Comparison of ENCODE assay signal across 17 cellular contexts in the genomic region with DNA sequence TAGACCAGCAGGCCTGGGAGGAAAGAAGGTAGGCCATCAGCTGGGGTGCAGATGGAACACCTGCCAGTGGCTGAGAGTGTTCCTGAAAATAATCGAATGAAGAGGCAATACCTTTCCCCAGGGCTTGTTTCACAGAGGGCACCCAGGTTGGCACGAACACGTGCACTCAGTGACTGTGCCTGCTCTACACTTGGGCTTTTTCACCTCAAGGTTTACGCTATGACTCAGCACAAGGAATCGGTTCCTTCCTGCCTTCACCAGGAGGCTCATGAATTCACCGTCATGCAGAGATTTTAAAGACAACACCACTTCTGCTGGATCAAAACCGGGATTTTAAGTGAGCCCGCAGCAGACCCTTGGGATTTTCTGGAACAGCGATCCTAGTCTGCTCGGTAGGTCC.
DNase-seq lines count a peak whose midpoint lies in the region; ATAC-seq, FAIRE-seq and TF ChIP-seq lines count a peak whose summit lies in the region.
"Had no signal": no experiment of that assay in that cellular context is flagged by ENCODE, and none has a peak within 500 bp of the region (broad histone marks: within the 10 kb centered on the region; RNA-seq: fewer than 3 reads in every experiment).

No MANE protein-coding gene starts in this region.

- no peak overlapping the region for H2BK120ac ChIP-seq in H1 (replicated peaks; ENCODE audit: low read depth, low read length)

- H2AFZ ChIP-seq in OCI-LY3 (ENCODE audit: low read depth, low read length), result peak overlapping the region; percentile 73
- H2AFZ ChIP-seq in H1 (ENCODE audit: low read length), result no peak overlapping the region

- TF ChIP-seq RAD21 in H1 (IDR thresholded peaks at IDR 0.05 in 1 of 2, conservative IDR thresholded peaks at IDR 0.05 in 1 of 2; ENCODE audit: low read depth in 2 of 2, low read length in 2 of 2), result no peak

- H3K18ac ChIP-seq in H1 (ENCODE audit: extremely low read depth, low read length), result no peak overlapping the region; the same call in 1 of the 2 replicates

- no peak for TF ChIP-seq EP300 in H1 (IDR thresholded peaks at IDR 0.05; ENCODE audit: borderline replicate concordance in 1 of 2, low read depth in 2 of 2, low read length in 2 of 2)

- WGBS in H1 (ENCODE audit: extremely low coverage in 1 of 2, insufficient coverage in 1 of 2, insufficient read length in 1 of 2, insufficient replicate concordance in 2 of 2, low coverage in 1 of 2, low lambda C conversion rate in 2 of 2, missing lambda C conversion rate in 1 of 2), 2 experiments, result 82% methylated on average over 10 of the region's 10 CpGs; no CpG with 5 or more reads in 1 of the 2 experiments

- no peak overlapping the region for H4K91ac ChIP-seq in H1 (replicated peaks; ENCODE audit: insufficient read length, low read length)

- H2BK20ac ChIP-seq in H1 (ENCODE audit: low read length), result no peak overlapping the region

- peak overlapping the region; percentile 13; the same call in 1 of the 2 replicates for H2BK5ac ChIP-seq in H1 (ENCODE audit: low read depth, low read length)

- FAIRE-seq in H1 (lab: Jason Lieb, UNC), result no peak
- FAIRE-seq: islet of Langerhans had no signal

- TF ChIP-seq CTCF in OCI-LY3 (IDR thresholded peaks at IDR 0.05; ENCODE audit: low read depth, low read length) (no peak), H1 (IDR thresholded peaks at IDR 0.05; ENCODE audit: control extremely low read depth in 1 of 3, insufficient read depth in 1 of 3, low read depth in 1 of 3, low read length in 3 of 3) (no peak)

- no peak overlapping the region for H3K4ac ChIP-seq in H1 (replicated peaks; ENCODE audit: insufficient read length, low read depth, low read length)

- no peaks in the 10 kb centered on the region for H3K23me2 ChIP-seq in H1 (ENCODE audit: low read depth, low read length)

- 0 out of 2 replicates have a peak overlapping the region, but pooled peaks have one; percentile 5 for H2BK12ac ChIP-seq in H1 (ENCODE audit: low read depth, low read length)

- no peak overlapping the region for H3K14ac ChIP-seq in H1 (ENCODE audit: insufficient read length)

- H3K56ac ChIP-seq in H1 (replicated peaks; ENCODE audit: insufficient read length, low read depth, low read length), result no peak overlapping the region

- H3K4me2 ChIP-seq in OCI-LY3 (ENCODE audit: low read length) (peak overlapping the region; percentile 88), H1 (ENCODE audit: insufficient read depth in 1 of 2, low read depth in 2 of 2, low read length in 2 of 2) (no peak overlapping the region)

- POLR2A ChIA-PET in H1 (lab: Charles Lee; ENCODE audit: partially characterized antibody), result no interaction called here

- ATAC-seq in GM18511 (IDR thresholded peaks at IDR 0.05; ENCODE audit: unreplicated experiment), result no peak
- ATAC-seq in GM18867 (IDR thresholded peaks at IDR 0.05; ENCODE audit: unreplicated experiment), result no peak
- ATAC-seq: HCT116, sciatic nerve had no signal

- 0 out of 2 replicates have a peak overlapping the region, but pooled peaks have one; percentile 3 for H3K27ac ChIP-seq in OCI-LY3 (ENCODE audit: low read length)
- H3K27ac ChIP-seq in H1 (ENCODE audit: low read depth, low read length), result no peak overlapping the region
- H3K27ac ChIP-seq: SJSA1, WERI-Rb-1 had no signal

- 0 out of 2 replicates have a peak overlapping the region, but pooled peaks have one; percentile 88 for H2BK15ac ChIP-seq in H1 (ENCODE audit: low read length)

- no peaks in the 10 kb centered on the region for H3K79me2 ChIP-seq in OCI-LY3 (ENCODE audit: low read length)
- no peaks in the 10 kb centered on the region for H3K79me2 ChIP-seq in H1 (ENCODE audit: control insufficient read depth in 1 of 2, insufficient read depth in 2 of 2, low read length in 2 of 2)

- peaks cover 10% of the 10 kb centered on the region for H3K27me3 ChIP-seq in OCI-LY3 (ENCODE audit: low read depth, low read length)
- H3K27me3 ChIP-seq in H1 (replicated peaks in 1 of 4; ENCODE audit: control insufficient read depth in 3 of 4, extremely low read depth in 1 of 4, insufficient read depth in 3 of 4, low read length in 3 of 4), result no peaks in the 10 kb centered on the region
- H3K27me3 ChIP-seq: SJSA1 had no signal

- H4K5ac ChIP-seq in H1 (ENCODE audit: insufficient read length, low read depth, low read length), result no peak overlapping the region

- TF ChIP-seq POLR2A in H1 (IDR thresholded peaks at IDR 0.05; ENCODE audit: control extremely low read depth in 1 of 2, low read depth in 2 of 2, low read length in 2 of 2), result no peak

- H3K9ac ChIP-seq in OCI-LY3 (ENCODE audit: low read length) (peak overlapping the region; percentile 31; the same call in 1 of the 2 replicates), H1 (replicated peaks in 1 of 4; ENCODE audit: extremely low read depth in 1 of 4, low read depth in 3 of 4, low read length in 3 of 4) (no peak overlapping the region)

- peak; percentile 59 for DNase-seq in activated CD4-positive, alpha-beta T cell treated with anti-CD3 and anti-CD28 coated beads for 48 hours
- no peak for DNase-seq in activated CD4-positive, alpha-beta T cell treated with anti-CD3 and anti-CD28 coated beads, Interleukin-2, amount 50 U/mL, for 1 hour
- DNase-seq in H1 (ENCODE audit: low read depth in 1 of 2, low spot score in 2 of 2) (no peak), hepatic stellate cell (ENCODE audit: low spot score) (no peak)
- DNase-seq in stimulated activated CD8-positive, alpha-beta memory T cell treated with anti-CD3 and anti-CD28 coated beads, Interleukin-4, amount 100 ng/mL, for 48 hours, result peak; percentile 47
- DNase-seq: ACHN; activated naive CD4-positive, alpha-beta T cell treated with anti-CD3 and anti-CD28 coated beads, Interleukin-2, amount 10 ng/mL, durations not matched to agents 7 days and 5 days; natural killer cell; NCI-H1694 treated with DMSO at 0.1 percent for 48 hours; WERI-Rb-1 had no signal

- H2AK5ac ChIP-seq in H1 (ENCODE audit: low read depth, low read length), result no peak overlapping the region

- H3K4me3 ChIP-seq in OCI-LY3 (ENCODE audit: low read length), result peak overlapping the region; percentile 66
- H3K4me3 ChIP-seq in H1 (ENCODE audit: extremely low read depth in 1 of 4, insufficient read depth in 2 of 4, low read depth in 3 of 4, low read length in 4 of 4), result no peak overlapping the region
- H3K4me3 ChIP-seq: SJSA1 had no signal

- H4K20me1 ChIP-seq in OCI-LY3 (ENCODE audit: insufficient read depth, low read length) (no peaks in the 10 kb centered on the region), H1 (replicated peaks in 1 of 2; ENCODE audit: control insufficient read depth in 1 of 2, insufficient read depth in 2 of 2, low read length in 2 of 2) (no peaks in the 10 kb centered on the region)

- H3K23ac ChIP-seq in H1 (ENCODE audit: insufficient read length), result no peak overlapping the region

- no peak overlapping the region; the same call in 1 of the 2 replicates for H4K8ac ChIP-seq in H1 (ENCODE audit: extremely low read depth, insufficient read depth, low read length)

- H3K4me1 ChIP-seq in OCI-LY3 (ENCODE audit: low read length) (peaks cover 49% of the 10 kb centered on the region), H1 (replicated peaks in 1 of 4; ENCODE audit: control insufficient read depth in 3 of 4, insufficient read depth in 4 of 4, low read length in 3 of 4) (peaks cover 3 to 17% (median 8%) of the 10 kb centered on the region in 4 experiments; a peak in 6 of 7 replicates)

- H3K79me1 ChIP-seq in H1 (ENCODE audit: low read depth, low read length), result no peaks in the 10 kb centered on the region

- CTCF ChIA-PET in H1 (lab: Charles Lee; ENCODE audit: partially characterized antibody), result interaction anchor here (1.0 to 3.0 kb wide), 6 partner anchors 10 to 234 kb away, joined by 3 to 14 read pairs (median 7); no protein-coding TSS in a partner anchor

- H3K9me3 ChIP-seq in OCI-LY3 (ENCODE audit: insufficient read depth, low read length) (no peaks in the 10 kb centered on the region), H1 (ENCODE audit: insufficient read depth in 2 of 2, low read depth in 1 of 2, low read length in 1 of 2) (no peaks in the 10 kb centered on the region)
- H3K9me3 ChIP-seq: SJSA1 had no signal

- H3K36me3 ChIP-seq in OCI-LY3 (replicated peaks; ENCODE audit: low read depth, low read length) (no peaks in the 10 kb centered on the region), H1 (ENCODE audit: control insufficient read depth in 2 of 4, insufficient read depth in 4 of 4, low read length in 3 of 4) (no peaks in the 10 kb centered on the region)
- H3K36me3 ChIP-seq: SJSA1, WERI-Rb-1 had no signal

TF ChIP-seq in H1, 55 proteins besides CTCF, POLR2A, EP300 and RAD21 (continues in another document):
- TF ChIP-seq BACH1 (IDR thresholded peaks at IDR 0.05; ENCODE audit: low read length), result peak; percentile 9; the same call in 1 of the 2 replicates

Comparison
In these comparisons a context has a peak if more than half of its experiments do, and no peak if none do; other contexts are left out.
1. DNase-seq: peak in activated CD4-positive, alpha-beta T cell treated with anti-CD3 and anti-CD28 coated beads for 48 hours (single experiment) and stimulated activated CD8-positive, alpha-beta memory T cell treated with anti-CD3 and anti-CD28 coated beads, Interleukin-4, amount 100 ng/mL, for 48 hours (single experiment); none in activated CD4-positive, alpha-beta T cell treated with anti-CD3 and anti-CD28 coated beads, Interleukin-2, amount 50 U/mL, for 1 hour (single experiment), H1 (0 of 2) and hepatic stellate cell (single experiment).